1 cellular context compared by ENCODE assay signal in genomic region chr1:118914379-118915161, GRCh38.
A peak's percentile ranks its signal among the peaks of the same experiment; 100 is the strongest.
TF ChIP-seq lines count a peak whose summit lies in the region.

No MANE protein-coding gene starts in this region.

TF ChIP-seq in HepG2, 621 proteins besides CTCF, POLR2A, EP300 and RAD21 (continued from another document):
- TF ChIP-seq RERE (CRISPR knock-in tag; IDR thresholded peaks at IDR 0.05; ENCODE audit: low read depth) (no peak), NPAS2 (CRISPR knock-in tag; IDR thresholded peaks at IDR 0.05; ENCODE audit: borderline replicate concordance) (no peak), KDM3A (CRISPR knock-in tag; IDR thresholded peaks at IDR 0.05; ENCODE audit: low read depth) (no peak), KAT7 (CRISPR knock-in tag; IDR thresholded peaks at IDR 0.05; ENCODE audit: borderline replicate concordance) (no peak), AFF4 (CRISPR knock-in tag; IDR thresholded peaks at IDR 0.05) (no peak), KLF6 (CRISPR knock-in tag; IDR thresholded peaks at IDR 0.05) (no peak), HMG20A (CRISPR knock-in tag; IDR thresholded peaks at IDR 0.05; ENCODE audit: borderline replicate concordance) (peak; percentile 68; the same call in 1 of the 2 replicates), ZNF597 (CRISPR knock-in tag; IDR thresholded peaks at IDR 0.05) (no peak), EED (CRISPR knock-in tag; IDR thresholded peaks at IDR 0.05) (no peak), CEBPZ (IDR thresholded peaks at IDR 0.05; ENCODE audit: low read length) (no peak), ZNF563 (CRISPR knock-in tag; IDR thresholded peaks at IDR 0.05) (no peak), HINFP (CRISPR knock-in tag; IDR thresholded peaks at IDR 0.05; ENCODE audit: low read depth) (no peak), ARNT (IDR thresholded peaks at IDR 0.05) (no peak), FLYWCH1 (CRISPR knock-in tag; IDR thresholded peaks at IDR 0.05) (no peak), MYNN (CRISPR knock-in tag; IDR thresholded peaks at IDR 0.05; ENCODE audit: low read depth) (no peak), GLI4 (CRISPR knock-in tag; IDR thresholded peaks at IDR 0.05; ENCODE audit: borderline replicate concordance) (no peak), SRSF4 (IDR thresholded peaks at IDR 0.05; ENCODE audit: low read depth, low read length, poor library complexity, severe bottlenecking) (no peak), ZNF503 (CRISPR knock-in tag; IDR thresholded peaks at IDR 0.05) (no peak), ZNF382 (CRISPR knock-in tag; IDR thresholded peaks at IDR 0.05; ENCODE audit: borderline replicate concordance) (no peak), FOXP1 (IDR thresholded peaks at IDR 0.05) (peak; percentile 34; the same call in 1 of the 2 replicates), FOXP1 (CRISPR knock-in tag; IDR thresholded peaks at IDR 0.05) (peak; percentile 73), XRCC5 (optimal IDR thresholded peaks at IDR 0.05; ENCODE audit: low read length) (no peak), SOX13 (IDR thresholded peaks at IDR 0.05) (no peak), SOX13 (CRISPR knock-in tag; conservative IDR thresholded peaks at IDR 0.05 in 1 of 2, IDR thresholded peaks at IDR 0.05 in 1 of 2) (peak in 1 of 2 experiments; percentile 68; a peak in 1 of 4 replicates), JDP2 (CRISPR knock-in tag; IDR thresholded peaks at IDR 0.05; ENCODE audit: borderline replicate concordance) (no peak), ZNF451 (CRISPR knock-in tag; IDR thresholded peaks at IDR 0.05) (no peak), ZNF737 (CRISPR knock-in tag; IDR thresholded peaks at IDR 0.05; ENCODE audit: borderline replicate concordance) (no peak), ZNF749 (CRISPR knock-in tag; IDR thresholded peaks at IDR 0.05; ENCODE audit: borderline replicate concordance) (no peak), THAP8 (CRISPR knock-in tag; IDR thresholded peaks at IDR 0.05; ENCODE audit: borderline replicate concordance) (no peak), THAP9 (CRISPR knock-in tag; IDR thresholded peaks at IDR 0.05; ENCODE audit: borderline replicate concordance) (no peak), JUN (CRISPR knock-in tag; IDR thresholded peaks at IDR 0.05) (peak; percentile 20; the same call in 1 of the 2 replicates), PHB2 (IDR thresholded peaks at IDR 0.05; ENCODE audit: partially characterized antibody) (no peak)
- TF ChIP-seq, protein P1, sequence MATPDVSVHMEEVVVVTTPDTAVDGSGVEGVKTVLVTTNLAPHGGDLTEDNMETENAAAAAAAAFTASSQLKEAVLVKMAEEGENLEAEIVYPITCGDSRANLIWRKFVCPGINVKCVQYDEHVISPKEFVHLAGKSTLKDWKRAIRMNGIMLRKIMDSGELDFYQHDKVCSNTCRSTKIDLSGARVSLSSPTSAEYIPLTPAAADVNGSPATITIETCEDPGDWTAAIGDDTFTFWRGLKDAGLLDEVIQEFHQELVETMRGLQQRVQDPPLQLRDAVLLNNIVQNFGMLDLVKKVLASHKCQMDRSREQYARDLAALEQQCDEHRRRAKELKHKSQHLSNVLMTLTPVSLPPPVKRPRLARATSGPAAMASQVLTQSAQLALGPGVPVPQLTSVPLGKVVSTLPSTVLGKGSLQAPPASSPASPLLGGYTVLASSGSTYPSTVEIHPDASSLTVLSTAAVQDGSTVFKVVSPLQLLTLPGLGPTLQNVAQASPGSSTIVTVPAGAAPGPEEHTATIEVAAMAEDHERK (CRISPR knock-in tag; IDR thresholded peaks at IDR 0.05; ENCODE audit: low read depth): no peak
